Comparison of ENCODE assay signal across 8 cellular contexts in genomic region chr1:201506573-201507567, GRCh38. TPM values are rescaled to one million over a fixed set of nuclear protein-coding genes. Genes with fewer than 3 reads are reported as not detected.
DNase-seq lines count a peak whose midpoint lies in the region; ATAC-seq, FAIRE-seq and TF ChIP-seq lines count a peak whose summit lies in the region.

Gene CSRP1, minus strand, starts transcription at chr1:201507123. Its CDS starts 10,820 bp downstream, at chr1:201496303.

- peak within 1 kb of the TSS; percentile 60 to 77 for H3K27ac Mint-ChIP-seq in natural killer cell

- peak within 1 kb of the TSS; percentile 78 for H2AFZ ChIP-seq in PC-9
- no peak within 1 kb of the TSS for H2AFZ ChIP-seq in fibroblast of lung (ENCODE audit: low read length)

- peak within 1 kb of the TSS; percentile 59 for H3K4me3 ChIP-seq in PC-9
- peak within 1 kb of the TSS; percentile 70 to 85 (median 80) for H3K4me3 ChIP-seq in fibroblast of lung (replicated peaks in 1 of 4; ENCODE audit: control extremely low read depth in 1 of 4, insufficient read depth in 1 of 4, low read depth in 3 of 4, low read length in 4 of 4)

- FAIRE-seq in HTR-8/SVneo (lab: Jason Lieb, UNC) = peak; percentile 66

- no peaks in the 10 kb centered on the region for H3K36me3 ChIP-seq in PC-9 (ENCODE audit: low read depth)
- H3K36me3 ChIP-seq in fibroblast of lung (ENCODE audit: control insufficient read depth, insufficient read depth, low read length) = peaks cover 4% of the 10 kb centered on the region

- H3K4me1 ChIP-seq in PC-9 (replicated peaks; ENCODE audit: insufficient read depth) = peaks cover 30% of the 10 kb centered on the region
- peaks cover 31% of the 10 kb centered on the region for H3K4me1 ChIP-seq in fibroblast of lung (ENCODE audit: control insufficient read depth, extremely low read depth, insufficient read depth, low read length)

- CTCF ChIA-PET in PC-9 (lab: Charles Lee) = interaction anchor here (0.7 to 2.1 kb wide), 2 partner anchors 25 to 51 kb away, joined by 5 to 8 read pairs; no protein-coding TSS in a partner anchor

- H3K27me3 Mint-ChIP-seq in natural killer cell (ENCODE audit: low read depth in 2 of 2) = no peaks in the 10 kb centered on the region

- peaks cover 17 to 30% of the 10 kb centered on the region in 2 donors for H3K4me1 Mint-ChIP-seq in natural killer cell

- H3K9ac ChIP-seq in fibroblast of lung (ENCODE audit: insufficient read depth, low read length) = peak within 1 kb of the TSS; percentile 96

- DNase-seq in CMK (ENCODE audit: low read depth) (peak; percentile 65), HTR-8/SVneo (ENCODE audit: insufficient read length, low spot score) (peak; percentile 93), PC-9 (peak in 1 of 2 experiments; percentile 64), fibroblast of lung (ENCODE audit: low read depth in 2 of 2) (peak; percentile 87 to 90), natural killer cell (peak; percentile 62)
- peak; percentile 87 to 92 for DNase-seq in activated T-cell treated with anti-CD3 and anti-CD28 coated beads, Interleukin-2, amount 50 U/mL, for 48 hours
- DNase-seq in stimulated activated naive CD4-positive, alpha-beta T cell treated with Interleukin-2 at 50 U/mL for 16 hours (lab: John Stamatoyannopoulos, UW) = peak; percentile 82

- TF ChIP-seq CTCF in PC-9 (conservative IDR thresholded peaks at IDR 0.05) (no peak), fibroblast of lung (conservative IDR thresholded peaks at IDR 0.05 in 1 of 2, IDR thresholded peaks at IDR 0.05 in 1 of 2; ENCODE audit: low read depth in 1 of 2, low read length in 2 of 2) (no peak), natural killer cell (IDR thresholded peaks at IDR 0.05) (no peak)

- peak within 1 kb of the TSS; percentile 88 for H3K4me3 Mint-ChIP-seq in natural killer cell

- no peaks in the 10 kb centered on the region for H3K9me2 ChIP-seq in PC-9 (ENCODE audit: insufficient read depth)

- H3K9me3 Mint-ChIP-seq in natural killer cell = no peaks in the 10 kb centered on the region

- H3K27ac ChIP-seq in PC-9 = no peak within 1 kb of the TSS
- peak within 1 kb of the TSS; percentile 95 for H3K27ac ChIP-seq in fibroblast of lung (ENCODE audit: insufficient read depth, low read length)

- H3F3A ChIP-seq in PC-9 (ENCODE audit: insufficient read depth, low read depth) = peaks cover 49% of the 10 kb centered on the region

- H3K4me2 ChIP-seq in PC-9 = peak within 1 kb of the TSS; percentile 79
- peak within 1 kb of the TSS; percentile 65 for H3K4me2 ChIP-seq in fibroblast of lung (ENCODE audit: extremely low read depth, insufficient read depth, low read length)

- intact Hi-C loops in PC-9 (cut with micrococcal nuclease; ENCODE audit: unreplicated experiment) (loop anchor here (2.0 kb wide), 1 partner anchor 72 kb away; no protein-coding TSS in a partner anchor), natural killer cell (cut with micrococcal nuclease) (no loop called here)

- H3K36me3 Mint-ChIP-seq in natural killer cell = no peaks in the 10 kb centered on the region

- H3K27me3 ChIP-seq in PC-9 (ENCODE audit: insufficient read depth, low read depth) (no peaks in the 10 kb centered on the region), fibroblast of lung (ENCODE audit: control insufficient read depth, insufficient read depth, low read length) (no peaks in the 10 kb centered on the region)

- no peaks in the 10 kb centered on the region for H4K20me1 ChIP-seq in PC-9 (ENCODE audit: insufficient read depth)
- H4K20me1 ChIP-seq in fibroblast of lung (ENCODE audit: control insufficient read depth, extremely low read depth, insufficient read depth, low read length) = no peaks in the 10 kb centered on the region

- H3K9me3 ChIP-seq in PC-9 (ENCODE audit: insufficient read depth, low read depth) = no peaks in the 10 kb centered on the region
- no peaks in the 10 kb centered on the region for H3K9me3 ChIP-seq in fibroblast of lung (ENCODE audit: control insufficient read depth, insufficient read depth, low read depth, low read length)

- H3K79me2 ChIP-seq in PC-9 (ENCODE audit: low read depth) (no peaks in the 10 kb centered on the region), fibroblast of lung (ENCODE audit: control insufficient read depth, insufficient read depth, low read length) (peaks cover 46% of the 10 kb centered on the region)

- TSS peak; percentile 58 for BruUV-seq in PC-9 (replicated peaks; lab: Mats Ljungman, UMichigan)

- ATAC-seq in GM19468 (IDR thresholded peaks at IDR 0.05; ENCODE audit: extremely low read depth, unreplicated experiment) (peak; percentile 91), natural killer cell (peak; percentile 93 to 97 (median 95))

- POLR2A ChIA-PET in PC-9 (lab: Charles Lee; ENCODE audit: unreplicated experiment) = interaction anchor here (0.5 kb wide), 2 partner anchors 38 to 88 kb away, joined by 3 read pairs; partner anchors contain the start of gene PHLDA3

RNA-seq across cellular contexts. Expression of gene CSRP1, which starts in this region (rescaled TPM):
- total RNA-seq in PC-9 (2021) (56.8 and 61.3 TPM in 2 replicates), fibroblast of lung (158 and 195 TPM in 2 replicates), natural killer cell (10 to 100 TPM; 36.9 to 48.4 (median 44.1) TPM)
- 438 and 1,081 TPM in 2 replicates for polyA plus RNA-seq in fibroblast of lung
- polyA plus RNA-seq in fibroblast of lung (2012) = 450 and 1,109 TPM in 2 replicates
- polyA minus RNA-seq in fibroblast of lung (ENCODE audit: low replicate concordance) = 886 and 2,174 TPM in 2 replicates
